In genomic region chr1:39672551-39672947, GRCh38 we compare ENCODE assay signal across 8 cellular contexts. TPM values are rescaled to one million over a fixed set of nuclear protein-coding genes. Genes with fewer than 3 reads are reported as not detected.
DNase-seq lines count a peak whose midpoint lies in the region; ATAC-seq and TF ChIP-seq lines count a peak whose summit lies in the region.

No MANE protein-coding gene starts in this region.

- no peaks in the 10 kb centered on the region for H3K9me3 Mint-ChIP-seq in activated CD8-positive, alpha-beta memory T cell treated with anti-CD3 and anti-CD28 coated beads, Interleukin-2, amount 10 ng/mL, durations not matched to agents 7 days and 5 days (ENCODE audit: low read depth)

- H3K4me1 Mint-ChIP-seq in activated CD8-positive, alpha-beta memory T cell treated with anti-CD3 and anti-CD28 coated beads, Interleukin-2, amount 10 ng/mL, durations not matched to agents 7 days and 5 days, result peaks cover 10% of the 10 kb centered on the region

- no peak overlapping the region for H3K27ac Mint-ChIP-seq in activated CD8-positive, alpha-beta memory T cell treated with anti-CD3 and anti-CD28 coated beads, Interleukin-2, amount 10 ng/mL, durations not matched to agents 7 days and 5 days

- TF ChIP-seq POLR2A in gastroesophageal sphincter (IDR thresholded peaks at IDR 0.05) (no peak), spleen (IDR thresholded peaks at IDR 0.05) (no peak)

- intact Hi-C loops in spleen (cut with DNase I; ENCODE audit: low total_unique reads), result no loop called here

- peaks cover 39% of the 10 kb centered on the region for H3K27me3 Mint-ChIP-seq in activated CD8-positive, alpha-beta memory T cell treated with anti-CD3 and anti-CD28 coated beads, Interleukin-2, amount 10 ng/mL, durations not matched to agents 7 days and 5 days

- H3K27me3 ChIP-seq in gastroesophageal sphincter, result peaks cover 47% of the 10 kb centered on the region
- H3K27me3 ChIP-seq in spleen (replicated peaks in 1 of 7), result peaks cover 0 to 63% (median 26%) of the 10 kb centered on the region in 7 donors

- CTCF ChIA-PET in activated CD8-positive, alpha-beta memory T cell treated with anti-CD3 and anti-CD28 coated beads, Interleukin-2, amount 10 ng/mL, durations not matched to agents 7 days and 5 days (lab: Charles Lee), result interaction anchor here (0.9 to 14.3 kb wide), 19 partner anchors 9 to 644 kb away, joined by 3 to 196 read pairs (median 3); partner anchors contain the start of genes HPCAL4 and PPIE

- DNase-seq in stimulated activated naive CD4-positive, alpha-beta T cell (lab: John Stamatoyannopoulos, UW), result peak in 4 of 6 experiments; percentile 9 to 22 (median 16)
- DNase-seq in stimulated activated naive CD4-positive, alpha-beta T cell treated with Interleukin-2 at 50 U/mL for 16 hours (lab: John Stamatoyannopoulos, UW), result no peak
- peak; percentile 53 for DNase-seq in activated CD8-positive, alpha-beta memory T cell treated with anti-CD3 and anti-CD28 coated beads, Interleukin-2, amount 10 ng/mL, durations not matched to agents 7 days and 5 days
- DNase-seq in spleen (no peak), NCI-H2081 treated with DMSO at 0.1 percent for 48 hours (lab: John Stamatoyannopoulos, UW) (no peak)
- no peak for DNase-seq in effector CD4-positive, alpha-beta T cell

- H3K4me1 ChIP-seq in gastroesophageal sphincter (peaks cover 0 to 23% (median 13%) of the 10 kb centered on the region in 3 donors), spleen (peaks cover 8 to 21% (median 16%) of the 10 kb centered on the region in 6 donors)

- ATAC-seq in activated CD8-positive, alpha-beta memory T cell treated with anti-CD3 and anti-CD28 coated beads, Interleukin-2, amount 10 ng/mL, durations not matched to agents 7 days and 5 days, result peak; percentile 30
- ATAC-seq in gastroesophageal sphincter (peak; percentile 19), HG03039 (IDR thresholded peaks at IDR 0.05; ENCODE audit: unreplicated experiment) (no peak)

- H3K4me3 ChIP-seq in gastroesophageal sphincter (peak overlapping the region in 1 of 2 donors; percentile 57), spleen (peak overlapping the region in 5 of 8 donors; percentile 29 to 63 (median 39))

- H3K36me3 ChIP-seq in gastroesophageal sphincter, result no peaks in the 10 kb centered on the region
- H3K36me3 ChIP-seq in spleen, result no peaks in the 10 kb centered on the region

- 19% methylated on average over 3 of the region's 12 CpGs; no CpG with 5 or more reads in 1 of the 2 donors for WGBS in gastroesophageal sphincter (ENCODE audit: low coverage in 1 of 2), 2 donors
- WGBS in spleen, 5 donors, result 8 to 30% (median 27%) methylated on average over 7 to 12 of the region's 12 CpGs

- H3K27ac ChIP-seq in gastroesophageal sphincter (no peak overlapping the region), spleen (no peak overlapping the region)

- H3K9me3 ChIP-seq in gastroesophageal sphincter (no peaks in the 10 kb centered on the region), spleen (no peaks in the 10 kb centered on the region)

- no peaks in the 10 kb centered on the region for H3K36me3 Mint-ChIP-seq in activated CD8-positive, alpha-beta memory T cell treated with anti-CD3 and anti-CD28 coated beads, Interleukin-2, amount 10 ng/mL, durations not matched to agents 7 days and 5 days

- no peak overlapping the region for H3K4me3 Mint-ChIP-seq in activated CD8-positive, alpha-beta memory T cell treated with anti-CD3 and anti-CD28 coated beads, Interleukin-2, amount 10 ng/mL, durations not matched to agents 7 days and 5 days

- TF ChIP-seq CTCF in gastroesophageal sphincter (IDR thresholded peaks at IDR 0.05) (peak in 1 of 4 experiments; percentile 35), spleen (IDR thresholded peaks at IDR 0.05 in 8 of 11, conservative IDR thresholded peaks at IDR 0.05 in 3 of 11) (peak in 6 of 11 experiments; percentile 18 to 51 (median 37))

- TF ChIP-seq EP300 in gastroesophageal sphincter (IDR thresholded peaks at IDR 0.05), result no peak

RNA-seq across cellular contexts. Expression of gene NT5C1A, which starts 0.6 kb away (rescaled TPM):
- under 1 TPM in 1 of 2 experiments, not detected in 1; 0.80 TPM for total RNA-seq in activated CD8-positive, alpha-beta memory T cell treated with anti-CD3 and anti-CD28 coated beads, Interleukin-2, amount 10 ng/mL, durations not matched to agents 7 days and 5 days
- total RNA-seq in gastroesophageal sphincter (1 to 10 TPM in 1 of 4 donors, not detected in 3; 1.1 TPM), spleen (under 1 TPM in 1 of 7 donors, not detected in 6; 0.23 TPM)
- polyA plus RNA-seq in spleen, result not detected

RNA-seq across cellular contexts. Expression of gene HPCAL4, which starts 18.7 kb away (rescaled TPM):
- under 1 TPM; 0.18 to 0.30 TPM for total RNA-seq in activated CD8-positive, alpha-beta memory T cell treated with anti-CD3 and anti-CD28 coated beads, Interleukin-2, amount 10 ng/mL, durations not matched to agents 7 days and 5 days
- total RNA-seq in gastroesophageal sphincter (1 to 10 TPM in 1 of 4 donors, under 1 TPM in 1, not detected in 2; 0.17 to 1.8 TPM), spleen (under 1 TPM; 0.26 to 0.70 (median 0.60) TPM)
- under 1 TPM; 0.10 to 0.15 (median 0.13) TPM for polyA plus RNA-seq in spleen

RNA-seq across cellular contexts. Expression of gene HEYL, which starts 33.1 kb away (rescaled TPM):
- total RNA-seq in activated CD8-positive, alpha-beta memory T cell treated with anti-CD3 and anti-CD28 coated beads, Interleukin-2, amount 10 ng/mL, durations not matched to agents 7 days and 5 days, result not detected
- total RNA-seq in gastroesophageal sphincter (1 to 10 TPM; 3.0 to 8.4 (median 6.0) TPM), spleen (1 to 10 TPM; 3.2 to 9.9 (median 5.2) TPM)
- 1 to 10 TPM; 1.2 to 3.1 (median 1.5) TPM for polyA plus RNA-seq in spleen

Comparison
In these comparisons a context has a peak if more than half of its experiments do, and no peak if none do; other contexts are left out.
1. DNase-seq: peak in stimulated activated naive CD4-positive, alpha-beta T cell (4 of 6) and activated CD8-positive, alpha-beta memory T cell treated with anti-CD3 and anti-CD28 coated beads, Interleukin-2, amount 10 ng/mL, durations not matched to agents 7 days and 5 days (single experiment); none in stimulated activated naive CD4-positive, alpha-beta T cell treated with Interleukin-2 at 50 U/mL for 16 hours (single experiment), spleen (single experiment), NCI-H2081 treated with DMSO at 0.1 percent for 48 hours (single experiment) and effector CD4-positive, alpha-beta T cell (single experiment).